ENCODE assay signal across 18 cellular contexts in genomic region chr16:64121473-64121872, GRCh38.
A peak's percentile ranks its signal among the peaks of the same experiment; 100 is the strongest.
DNase-seq lines count a peak whose midpoint lies in the region; ATAC-seq, FAIRE-seq and TF ChIP-seq lines count a peak whose summit lies in the region.
"Had no signal": no experiment of that assay in that cellular context is flagged by ENCODE, and none has a peak within 500 bp of the region (broad histone marks: within the 10 kb centered on the region; RNA-seq: fewer than 3 reads in every experiment).

No MANE protein-coding gene starts in this region.

- in situ Hi-C loops in GM23248 (cut with MboI), result no loop called here

- no peak for TF ChIP-seq CTCF in esophagus squamous epithelium (IDR thresholded peaks at IDR 0.05)

- FAIRE-seq in urothelium cell line (lab: Jason Lieb, UNC), result no peak
- FAIRE-seq: GM18507, pancreas had no signal

- intact Hi-C loops in activated CD4-positive, alpha-beta T cell treated with anti-CD3 and anti-CD28 coated beads for 36 hours (cut with DNase I, micrococcal nuclease), result no loop called here
- intact Hi-C loops in esophagus squamous epithelium (cut with DNase I), result no loop called here

- no peaks in the 10 kb centered on the region for H3K27me3 Mint-ChIP-seq in activated CD4-positive, alpha-beta T cell treated with anti-CD3 and anti-CD28 coated beads for 36 hours
- H3K27me3 Mint-ChIP-seq: activated naive CD4-positive, alpha-beta T cell treated with anti-CD3 and anti-CD28 coated beads, Interleukin-2, amount 50 U/mL, for 24 hours had no signal

- no peak overlapping the region for H3K4me3 Mint-ChIP-seq in activated CD4-positive, alpha-beta T cell treated with anti-CD3 and anti-CD28 coated beads for 36 hours
- H3K4me3 Mint-ChIP-seq: activated naive CD4-positive, alpha-beta T cell treated with anti-CD3 and anti-CD28 coated beads, Interleukin-2, amount 50 U/mL, for 24 hours had no signal

- no peaks in the 10 kb centered on the region for H3K9me2 ChIP-seq in GM23248 (ENCODE audit: insufficient read depth)

- H3K27ac ChIP-seq in GM23248 (no peak overlapping the region), esophagus squamous epithelium (no peak overlapping the region)
- H3K27ac ChIP-seq: cardiac muscle cell, pancreas had no signal

- TF ChIP-seq POLR2A in esophagus squamous epithelium (IDR thresholded peaks at IDR 0.05), result no peak

- peaks cover 7% of the 10 kb centered on the region for H3K9me3 Mint-ChIP-seq in activated CD4-positive, alpha-beta T cell treated with anti-CD3 and anti-CD28 coated beads for 36 hours (ENCODE audit: low read depth)

- H3K9ac ChIP-seq in GM23248, result no peak overlapping the region

- H3K36me3 Mint-ChIP-seq in activated CD4-positive, alpha-beta T cell treated with anti-CD3 and anti-CD28 coated beads for 36 hours (ENCODE audit: low read depth), result no peaks in the 10 kb centered on the region
- H3K36me3 Mint-ChIP-seq: activated naive CD4-positive, alpha-beta T cell treated with anti-CD3 and anti-CD28 coated beads, Interleukin-2, amount 50 U/mL, for 24 hours had no signal

- no peak overlapping the region for H3K4me2 ChIP-seq in GM23248 (ENCODE audit: unreplicated experiment)

- H3K36me3 ChIP-seq in GM23248 (ENCODE audit: low read depth), result no peaks in the 10 kb centered on the region
- H3K36me3 ChIP-seq in esophagus squamous epithelium, result no peaks in the 10 kb centered on the region
- H3K36me3 ChIP-seq: cardiac muscle cell, MG63, pancreas had no signal

- POLR2A ChIA-PET in activated CD4-positive, alpha-beta T cell treated with anti-CD3 and anti-CD28 coated beads for 36 hours (lab: Charles Lee), result no interaction called here

- H3K27me3 ChIP-seq in GM23248 (replicated peaks; ENCODE audit: insufficient read depth), result no peaks in the 10 kb centered on the region
- no peaks in the 10 kb centered on the region for H3K27me3 ChIP-seq in esophagus squamous epithelium
- H3K27me3 ChIP-seq: cardiac muscle cell, MG63, pancreas had no signal

- no peak for ATAC-seq in activated CD4-positive, alpha-beta T cell treated with anti-CD3 and anti-CD28 coated beads for 36 hours
- ATAC-seq: stimulated activated naive CD8-positive, alpha-beta T cell treated with anti-CD3 and anti-CD28 coated beads, Interleukin-15, Interleukin-2, amounts not matched to agents 100 U/mL and 50 U/mL, for 24 hours had no signal

- H4K20me1 ChIP-seq in GM23248 (ENCODE audit: insufficient read depth), result no peaks in the 10 kb centered on the region

- CTCF ChIA-PET in activated CD4-positive, alpha-beta T cell treated with anti-CD3 and anti-CD28 coated beads for 36 hours (lab: Charles Lee), result no interaction called here

- H3K4me1 ChIP-seq in GM23248 (ENCODE audit: insufficient read depth) (no peaks in the 10 kb centered on the region), esophagus squamous epithelium (no peaks in the 10 kb centered on the region)
- H3K4me1 ChIP-seq: pancreas had no signal

- no peaks in the 10 kb centered on the region for H3K9me3 ChIP-seq in GM23248 (ENCODE audit: low read depth)
- no peaks in the 10 kb centered on the region for H3K9me3 ChIP-seq in esophagus squamous epithelium
- H3K9me3 ChIP-seq: MG63, pancreas had no signal

- no peaks in the 10 kb centered on the region for H3K79me2 ChIP-seq in GM23248 (ENCODE audit: insufficient read depth)

- 71 to 72% methylated on average over 3 of the region's 3 CpGs for WGBS in GM23248 (ENCODE audit: low coverage in 1 of 2, low lambda C conversion rate in 2 of 2, missing lambda C conversion rate in 2 of 2), 2 experiments
- WGBS in esophagus squamous epithelium, 2 donors, result 50 to 52% methylated on average over 3 of the region's 3 CpGs

- H3K27ac Mint-ChIP-seq in activated CD4-positive, alpha-beta T cell treated with anti-CD3 and anti-CD28 coated beads for 36 hours, result no peak overlapping the region
- H3K27ac Mint-ChIP-seq: activated naive CD4-positive, alpha-beta T cell treated with anti-CD3 and anti-CD28 coated beads, Interleukin-2, amount 50 U/mL, for 24 hours had no signal

- peak; percentile 68 for DNase-seq in GM23248
- DNase-seq in RKO (ENCODE audit: low spot score), result peak; percentile 19
- peak; percentile 10 for DNase-seq in fibroblast of the conjunctiva (ENCODE audit: low read depth)
- DNase-seq in urothelium cell line (ENCODE audit: low spot score), result peak; percentile 15
- no peak for DNase-seq in activated CD4-positive, alpha-beta T cell treated with anti-CD3 and anti-CD28 coated beads for 36 hours
- no peak for DNase-seq in DMS53 treated with DMSO at 0.1 percent for 48 hours (lab: John Stamatoyannopoulos, UW; ENCODE audit: unreplicated experiment)
- no peak for DNase-seq in esophagus squamous epithelium (lab: John Stamatoyannopoulos, UW)
- DNase-seq: effector memory CD4-positive, alpha-beta T cell; islet precursor cell; MG63; NCI-H2029; NCI-H526; pancreas; small intestine; stimulated activated naive CD8-positive, alpha-beta T cell treated with anti-CD3 and anti-CD28 coated beads, Interleukin-15, Interleukin-2, amounts not matched to agents 100 U/mL and 50 U/mL, for 24 hours had no signal

- H2AFZ ChIP-seq in GM23248, result no peak overlapping the region

- H3F3A ChIP-seq in GM23248 (ENCODE audit: insufficient read depth), result no peaks in the 10 kb centered on the region

- H3K4me1 Mint-ChIP-seq in activated CD4-positive, alpha-beta T cell treated with anti-CD3 and anti-CD28 coated beads for 36 hours, result no peaks in the 10 kb centered on the region
- H3K4me1 Mint-ChIP-seq: activated naive CD4-positive, alpha-beta T cell treated with anti-CD3 and anti-CD28 coated beads, Interleukin-2, amount 50 U/mL, for 24 hours had no signal

- H3K4me3 ChIP-seq in GM23248 (no peak overlapping the region), esophagus squamous epithelium (no peak overlapping the region)
- H3K4me3 ChIP-seq: cardiac muscle cell, MG63, pancreas had no signal

Comparison
In these comparisons a context has a peak if more than half of its experiments do, and no peak if none do; other contexts are left out.
1. DNase-seq: peak in GM23248 (single experiment), RKO (single experiment), fibroblast of the conjunctiva (single experiment) and urothelium cell line (single experiment); none in activated CD4-positive, alpha-beta T cell treated with anti-CD3 and anti-CD28 coated beads for 36 hours (single experiment), DMS53 treated with DMSO at 0.1 percent for 48 hours (single experiment) and esophagus squamous epithelium (single experiment).